Comparison of ENCODE assay signal across 17 cellular contexts in the genomic region with DNA sequence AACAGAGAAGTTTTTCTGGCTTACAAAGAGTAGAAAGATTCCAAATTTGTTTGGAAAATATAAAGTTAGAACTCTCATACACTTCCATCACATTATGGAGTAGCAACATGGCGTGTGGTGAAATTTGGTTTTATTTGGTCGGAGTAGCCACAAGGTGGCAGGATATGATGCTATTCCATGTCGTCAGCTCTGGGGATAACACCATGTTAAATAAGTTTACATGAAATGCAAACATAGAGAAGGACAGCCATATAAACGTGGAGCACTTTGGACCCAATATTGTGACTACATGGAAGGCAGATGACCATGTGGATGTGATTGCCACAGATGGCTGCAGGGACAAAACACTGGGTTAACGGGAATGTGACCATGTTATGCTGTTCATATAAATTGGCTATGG. TPM values are rescaled to one million over a fixed set of nuclear protein-coding genes. Genes with fewer than 3 reads are reported as not detected.
A peak's percentile ranks its signal among the peaks of the same experiment; 100 is the strongest.
DNase-seq lines count a peak whose midpoint lies in the region; ATAC-seq and TF ChIP-seq lines count a peak whose summit lies in the region.
"Had no signal": no experiment of that assay in that cellular context is flagged by ENCODE, and none has a peak within 500 bp of the region (broad histone marks: within the 10 kb centered on the region; RNA-seq: fewer than 3 reads in every experiment).

No MANE protein-coding gene starts in this region.

- no peak overlapping the region for H2AFZ ChIP-seq in H9 (ENCODE audit: low read length)
- no peak overlapping the region for H2AFZ ChIP-seq in OCI-LY7 (ENCODE audit: low read length)

- CTCF ChIA-PET in OCI-LY7 (lab: Charles Lee; ENCODE audit: unreplicated experiment) = no interaction called here

- no peak overlapping the region for H3K4me3 Mint-ChIP-seq in H9
- H3K4me3 Mint-ChIP-seq: activated T-helper 17 cell treated with anti-CD3 and anti-CD28 coated beads, Interleukin-2, amount 50 U/mL, for 72 hours; CD14-positive monocyte; IgD-negative memory B cell; stimulated activated naive CD8-positive, alpha-beta T cell treated with anti-CD3 and anti-CD28 coated beads, Interleukin-15, amount 100 ng/mL, for 72 hours had no signal

- H3K9me3 Mint-ChIP-seq in H9 = peaks cover 0 to 6% of the 10 kb centered on the region in 2 experiments; a peak in 3 of 5 replicates

- no peaks in the 10 kb centered on the region for H3K23me2 ChIP-seq in H9 (ENCODE audit: insufficient read length, low read depth, low read length, poor library complexity, severe bottlenecking)

- no peak overlapping the region for H3K27ac ChIP-seq in H9 (ENCODE audit: insufficient read length, low read depth, low read length)
- no peak overlapping the region for H3K27ac ChIP-seq in OCI-LY7 (ENCODE audit: low read depth, low read length, poor library complexity, severe bottlenecking)
- H3K27ac ChIP-seq: ascending aorta had no signal

- H3K9ac ChIP-seq in H9 (ENCODE audit: extremely low read depth, insufficient read length, low read length) = no peak overlapping the region

- POLR2A ChIA-PET in OCI-LY7 (lab: Charles Lee) = no interaction called here

- no peak overlapping the region for H3K18ac ChIP-seq in H9 (ENCODE audit: insufficient read length, low read depth, low read length)

- H3K4ac ChIP-seq in H9 (ENCODE audit: low read depth, low read length) = no peak overlapping the region

- H3K4me3 ChIP-seq in OCI-LY7 (ENCODE audit: low read depth, low read length, poor library complexity, severe bottlenecking) = no peak overlapping the region
- H3K4me3 ChIP-seq: ascending aorta had no signal

- peaks cover 0 to 2% of the 10 kb centered on the region in 2 experiments; a peak in 1 of 4 replicates for H3K4me1 Mint-ChIP-seq in H9
- H3K4me1 Mint-ChIP-seq: activated T-helper 17 cell treated with anti-CD3 and anti-CD28 coated beads, Interleukin-2, amount 50 U/mL, for 72 hours; CD14-positive monocyte; IgD-negative memory B cell; stimulated activated naive CD8-positive, alpha-beta T cell treated with anti-CD3 and anti-CD28 coated beads, Interleukin-15, amount 100 ng/mL, for 72 hours had no signal

- no TSS peak for BruUV-seq in OCI-LY7 (replicated peaks; lab: Mats Ljungman, UMichigan)

- H3K79me1 ChIP-seq in H9 (ENCODE audit: insufficient read depth, low read depth, low read length, poor library complexity, severe bottlenecking) = no peaks in the 10 kb centered on the region

- ATAC-seq in HG03045 (IDR thresholded peaks at IDR 0.05; ENCODE audit: unreplicated experiment) = no peak
- ATAC-seq in HG02970 (IDR thresholded peaks at IDR 0.05; ENCODE audit: low FRiP score, unreplicated experiment) = no peak
- no peak for ATAC-seq in GM18867 (IDR thresholded peaks at IDR 0.05; ENCODE audit: unreplicated experiment)
- ATAC-seq: activated T-helper 17 cell treated with anti-CD3 and anti-CD28 coated beads, Interleukin-2, amount 50 U/mL, for 72 hours; stimulated activated naive CD8-positive, alpha-beta T cell treated with anti-CD3 and anti-CD28 coated beads, Interleukin-15, amount 100 ng/mL, for 72 hours had no signal

- no peak overlapping the region for H4K8ac ChIP-seq in H9 (replicated peaks; ENCODE audit: insufficient read length, low read depth, low read length)

- no peak overlapping the region for H2BK5ac ChIP-seq in H9 (ENCODE audit: insufficient read length, low read length)

- no peaks in the 10 kb centered on the region for H3K36me3 Mint-ChIP-seq in H9 (ENCODE audit: insufficient read depth in 1 of 3, low read depth in 3 of 3)
- H3K36me3 Mint-ChIP-seq: CD14-positive monocyte, IgD-negative memory B cell had no signal

- H3K14ac ChIP-seq in H9 (ENCODE audit: insufficient read depth, low read length) = no peak overlapping the region

- H4K5ac ChIP-seq in H9 (ENCODE audit: insufficient read length, low read depth, low read length) = no peak overlapping the region

- no peak overlapping the region for H2BK120ac ChIP-seq in H9 (ENCODE audit: low read depth, low read length, poor library complexity, severe bottlenecking)

- no peaks in the 10 kb centered on the region for H3K9me2 ChIP-seq in OCI-LY7 (ENCODE audit: insufficient read depth, low read length)

- H2BK20ac ChIP-seq in H9 (ENCODE audit: low read depth, low read length, poor library complexity, severe bottlenecking) = no peak overlapping the region

- intact Hi-C loops in OCI-LY7 (cut with micrococcal nuclease; ENCODE audit: unreplicated experiment) = no loop called here

- no peak overlapping the region for H3K4me2 ChIP-seq in H9 (ENCODE audit: insufficient read depth, insufficient read length, low read length)
- no peak overlapping the region for H3K4me2 ChIP-seq in OCI-LY7 (ENCODE audit: low read length)

- H4K20me1 ChIP-seq in H9 (ENCODE audit: control insufficient read depth, insufficient read depth, insufficient read length) = no peaks in the 10 kb centered on the region
- no peaks in the 10 kb centered on the region for H4K20me1 ChIP-seq in OCI-LY7 (ENCODE audit: insufficient read depth, low read length)

- no peak overlapping the region for H3K23ac ChIP-seq in H9 (ENCODE audit: insufficient read length, low read depth, low read length)

- H3K56ac ChIP-seq in H9 (ENCODE audit: insufficient read length, low read depth, low read length) = no peak overlapping the region

- H3K4me1 ChIP-seq in H9 (ENCODE audit: insufficient read depth, low read length) = no peaks in the 10 kb centered on the region
- no peaks in the 10 kb centered on the region for H3K4me1 ChIP-seq in OCI-LY7 (ENCODE audit: insufficient read depth, low read length, poor library complexity, severe bottlenecking)
- H3K4me1 ChIP-seq: ascending aorta had no signal

- H4K91ac ChIP-seq in H9 (ENCODE audit: insufficient read length, low read depth, low read length) = no peak overlapping the region

- no peak overlapping the region for H3T11ph ChIP-seq in H9 (ENCODE audit: low read length)

- no peak overlapping the region for H2BK15ac ChIP-seq in H9 (ENCODE audit: low read depth, low read length)

- H2BK12ac ChIP-seq in H9 (ENCODE audit: insufficient read length, low read depth, low read length) = no peak overlapping the region

- H3K9me3 ChIP-seq in H9 (ENCODE audit: control insufficient read depth, low read depth, low read length) (no peaks in the 10 kb centered on the region), OCI-LY7 (ENCODE audit: low read length) (no peaks in the 10 kb centered on the region)
- H3K9me3 ChIP-seq: ascending aorta had no signal

- WGBS in H9 (ENCODE audit: extremely low coverage, insufficient read length, low lambda C conversion rate) = no CpG with 5 or more reads among the region's 5 CpGs

- DNase-seq in D341Med (ENCODE audit: low spot score) (peak; percentile 34), H9 (no peak), OCI-LY7 (ENCODE audit: low spot score) (peak; percentile 1), iPS-NIHi11 (ENCODE audit: low spot score) (peak; percentile 26)
- DNase-seq: activated CD4-positive, alpha-beta T cell treated with anti-CD3 and anti-CD28 coated beads, Interleukin-2, amount 50 U/mL, for 4 hours; NCI-H187; occipital lobe; stimulated activated naive CD8-positive, alpha-beta T cell treated with anti-CD3 and anti-CD28 coated beads, Interleukin-15, amount 100 ng/mL, for 72 hours had no signal

- no peak overlapping the region for H3K27ac Mint-ChIP-seq in H9
- H3K27ac Mint-ChIP-seq: activated T-helper 17 cell treated with anti-CD3 and anti-CD28 coated beads, Interleukin-2, amount 50 U/mL, for 72 hours; stimulated activated naive CD8-positive, alpha-beta T cell treated with anti-CD3 and anti-CD28 coated beads, Interleukin-15, amount 100 ng/mL, for 72 hours had no signal

- H3K36me3 ChIP-seq in OCI-LY7 (ENCODE audit: insufficient read depth, low read length) = no peaks in the 10 kb centered on the region
- H3K36me3 ChIP-seq: ascending aorta had no signal

- H3K27me3 Mint-ChIP-seq in H9 (ENCODE audit: low read depth) = no peaks in the 10 kb centered on the region
- H3K27me3 Mint-ChIP-seq: activated T-helper 17 cell treated with anti-CD3 and anti-CD28 coated beads, Interleukin-2, amount 50 U/mL, for 72 hours; IgD-negative memory B cell; stimulated activated naive CD8-positive, alpha-beta T cell treated with anti-CD3 and anti-CD28 coated beads, Interleukin-15, amount 100 ng/mL, for 72 hours had no signal

- no peak overlapping the region for H2AK5ac ChIP-seq in H9 (ENCODE audit: insufficient read length, low read length)

- no peaks in the 10 kb centered on the region for H3K79me2 ChIP-seq in H9 (ENCODE audit: insufficient read depth, low read length)
- no peaks in the 10 kb centered on the region for H3K79me2 ChIP-seq in OCI-LY7 (ENCODE audit: insufficient read depth, low read depth, low read length)

- TF ChIP-seq CTCF in H9 (conservative IDR thresholded peaks at IDR 0.05) = peak; percentile 71
- peak; percentile 59 for TF ChIP-seq CTCF in OCI-LY7 (conservative IDR thresholded peaks at IDR 0.05; ENCODE audit: low read length)

- H3K27me3 ChIP-seq in H9 (ENCODE audit: insufficient read depth, low read length) = no peaks in the 10 kb centered on the region
- H3K27me3 ChIP-seq: ascending aorta had no signal

RNA-seq across cellular contexts. Expression of gene OR5M11, which starts 21.1 kb away (rescaled TPM):
- not detected in 2 replicates for total RNA-seq in H9 (2021)
- not detected in 2 replicates for total RNA-seq in OCI-LY7 (2014; rRNA removed; shearing (Covaris generic))
- total RNA-seq in OCI-LY7 (2022) = not detected in 2 replicates
- total RNA-seq: activated T-helper 17 cell treated with anti-CD3 and anti-CD28 coated beads, Interleukin-2, amount 50 U/mL, for 72 hours; ascending aorta; mesenteric fat pad; occipital lobe; skeletal muscle tissue had no signal

RNA-seq across cellular contexts. Expression of gene OR5M8, which starts 30.8 kb away (rescaled TPM):
- total RNA-seq in H9 (2021) (not detected in 2 replicates), OCI-LY7 (2022) (not detected in 2 replicates)
- total RNA-seq in OCI-LY7 (2014; rRNA removed; shearing (Covaris generic)) = not detected in 2 replicates
- total RNA-seq: activated T-helper 17 cell treated with anti-CD3 and anti-CD28 coated beads, Interleukin-2, amount 50 U/mL, for 72 hours; ascending aorta; mesenteric fat pad; occipital lobe; skeletal muscle tissue had no signal

RNA-seq across cellular contexts. Expression of gene OR5M3, which starts 48.8 kb away (rescaled TPM):
- total RNA-seq in H9 (2021) (not detected in 2 replicates), OCI-LY7 (2022) (not detected in 2 replicates)
- not detected in 2 replicates for total RNA-seq in OCI-LY7 (2014; rRNA removed; shearing (Covaris generic))
- total RNA-seq: activated T-helper 17 cell treated with anti-CD3 and anti-CD28 coated beads, Interleukin-2, amount 50 U/mL, for 72 hours; ascending aorta; mesenteric fat pad; occipital lobe; skeletal muscle tissue had no signal

RNA-seq across cellular contexts. Expression of gene OR5M10, which starts 55.6 kb away (rescaled TPM):
- not detected in 2 replicates for total RNA-seq in H9 (2021)
- not detected in 2 replicates for total RNA-seq in OCI-LY7 (2014; rRNA removed; shearing (Covaris generic))
- total RNA-seq in OCI-LY7 (2022) = not detected in 2 replicates
- total RNA-seq: activated T-helper 17 cell treated with anti-CD3 and anti-CD28 coated beads, Interleukin-2, amount 50 U/mL, for 72 hours; ascending aorta; mesenteric fat pad; occipital lobe; skeletal muscle tissue had no signal
